In genomic region chr14:90331497-90332270, GRCh38 we compare ENCODE assay signal across 8 cellular contexts.
DNase-seq lines count a peak whose midpoint lies in the region; ATAC-seq lines count a peak whose summit lies in the region.

Gene NRDE2 (minus strand): TSS chr14:90331941. CDS start chr14:90331904, 37 bp downstream.

- DNase-seq in C1 segment of cervical spinal cord (lab: John Stamatoyannopoulos, UW), result peak; percentile 44 to 99 (median 96)
- peak; percentile 95 for DNase-seq in NCI-H526 treated with DMSO at 0.1 percent for 48 hours (lab: John Stamatoyannopoulos, UW)
- DNase-seq in activated CD4-positive, alpha-beta T cell treated with anti-CD3 and anti-CD28 coated beads for 48 hours, result peak; percentile 99
- DNase-seq in stimulated activated CD4-positive, alpha-beta T cell treated with anti-CD3 and anti-CD28 coated beads, Interleukin-1b, Interleukin-23, amount 100 ng/mL, for 24 hours (ENCODE audit: low read depth in 4 of 4, low spot score in 1 of 4), result peak; percentile 93 to 99 (median 98)

- peak within 1 kb of the TSS; percentile 83 for H3K27ac ChIP-seq in cingulate gyrus (ENCODE audit: low read depth, low read length)
- peak within 1 kb of the TSS; percentile 89 for H3K27ac ChIP-seq in layer of hippocampus (ENCODE audit: low read depth, low read length)

- no peaks in the 10 kb centered on the region for H3K27me3 ChIP-seq in layer of hippocampus (ENCODE audit: control insufficient read depth, insufficient read depth, low read length)

- peak; percentile 92 for ATAC-seq in GM19351 (IDR thresholded peaks at IDR 0.05; ENCODE audit: unreplicated experiment)
- ATAC-seq in HG03520 (IDR thresholded peaks at IDR 0.05; ENCODE audit: unreplicated experiment), result peak; percentile 85

Comparison
In these comparisons a context has a peak if more than half of its experiments do, and no peak if none do; other contexts are left out.
1. Peak in every context shown above with its lines: DNase-seq, ATAC-seq and H3K27ac ChIP-seq.